19 cellular contexts compared by ENCODE assay signal in the genomic region with DNA sequence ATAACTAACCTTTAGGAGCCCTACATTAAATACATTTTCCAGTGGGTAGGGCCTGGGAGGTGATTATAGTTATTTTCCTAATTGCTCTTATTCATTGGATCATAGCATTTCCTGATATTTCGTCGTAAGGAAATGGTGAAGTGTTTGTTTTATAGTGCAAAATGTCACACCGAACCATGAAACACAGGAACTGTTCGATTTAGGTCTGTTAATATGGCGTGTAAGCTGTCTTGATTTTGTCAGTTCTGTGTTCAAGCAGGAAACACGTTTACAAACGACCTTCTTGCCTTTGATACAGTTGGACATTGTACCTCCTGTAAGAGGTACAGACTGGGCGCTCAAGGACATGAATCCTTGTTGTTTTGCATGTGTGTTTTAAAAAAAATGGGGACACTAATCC. TPM values are rescaled to one million over a fixed set of nuclear protein-coding genes. Genes with fewer than 3 reads are reported as not detected.
"Had no signal": no experiment of that assay in that cellular context is flagged by ENCODE, and none has a peak within 500 bp of the region (broad histone marks: within the 10 kb centered on the region; RNA-seq: fewer than 3 reads in every experiment).

No MANE protein-coding gene starts in this region.

- H3K4me1 ChIP-seq: prostate gland, testis had no signal

- H3K27me3 Mint-ChIP-seq: activated CD4-positive, alpha-beta memory T cell treated with anti-CD3 and anti-CD28 coated beads, Interleukin-2, amount 10 ng/mL, durations not matched to agents 7 days and 5 days; memory B cell; natural killer cell treated with Interleukin-12 subunit alpha and Interleukin-12 subunit beta and Interleukin-15 and Interleukin-18, amount 100 ng/mL, for 72 hours had no signal

- H3K36me3 ChIP-seq: prostate gland had no signal

- H3K9me3 ChIP-seq: heart right ventricle, prostate gland, right lobe of liver, testis had no signal

- H3K4me3 ChIP-seq: cardiac muscle cell, heart right ventricle, prostate gland, right lobe of liver, testis had no signal

- H3K4me3 Mint-ChIP-seq: activated CD4-positive, alpha-beta memory T cell treated with anti-CD3 and anti-CD28 coated beads, Interleukin-2, amount 10 ng/mL, durations not matched to agents 7 days and 5 days; memory B cell; natural killer cell treated with Interleukin-12 subunit alpha and Interleukin-12 subunit beta and Interleukin-15 and Interleukin-18, amount 100 ng/mL, for 72 hours; T-helper 2 cell treated with Interferon-gamma antibody and Interleukin-4, amounts not matched to agents 5 μg/mL and 100 μg/mL, for 36 hours had no signal

- H3K27me3 ChIP-seq: cardiac muscle cell, heart right ventricle, right lobe of liver, testis had no signal

- DNase-seq: activated CD4-positive, alpha-beta memory T cell treated with anti-CD3 and anti-CD28 coated beads, Interleukin-2, amount 10 ng/mL, durations not matched to agents 7 days and 5 days; activated CD4-positive, CD25-positive, alpha-beta regulatory T cell treated with anti-CD3 and anti-CD28 coated beads, Interleukin-2, amount 50 U/mL, for 72 hours; activated CD8-positive, alpha-beta memory T cell treated with anti-CD3 and anti-CD28 coated beads, Interleukin-2, amount 50 U/mL, for 48 hours; activated effector memory CD4-positive, alpha-beta T cell treated with Interleukin-2 at 50 U/mL for 16 hours; heart right ventricle; occipital lobe; right lobe of liver; stimulated activated CD4-positive, alpha-beta T cell treated with anti-CD3 and anti-CD28 coated beads, Interleukin-1b, Interleukin-23, amount 100 ng/mL, for 48 hours; stimulated activated naive CD4-positive, alpha-beta T cell treated with Interleukin-2 at 50 U/mL for 16 hours; testis had no signal

- ATAC-seq: left lobe of liver; natural killer cell treated with Interleukin-12 subunit alpha and Interleukin-12 subunit beta and Interleukin-15 and Interleukin-18, amount 100 ng/mL, for 72 hours had no signal

- H3K27ac Mint-ChIP-seq: activated CD4-positive, alpha-beta memory T cell treated with anti-CD3 and anti-CD28 coated beads, Interleukin-2, amount 10 ng/mL, durations not matched to agents 7 days and 5 days; memory B cell; T-helper 2 cell treated with Interferon-gamma antibody and Interleukin-4, amounts not matched to agents 5 μg/mL and 100 μg/mL, for 36 hours had no signal

- H3K9me3 Mint-ChIP-seq: activated CD4-positive, alpha-beta memory T cell treated with anti-CD3 and anti-CD28 coated beads, Interleukin-2, amount 10 ng/mL, durations not matched to agents 7 days and 5 days; memory B cell; natural killer cell treated with Interleukin-12 subunit alpha and Interleukin-12 subunit beta and Interleukin-15 and Interleukin-18, amount 100 ng/mL, for 72 hours; T-helper 2 cell treated with Interferon-gamma antibody and Interleukin-4, amounts not matched to agents 5 μg/mL and 100 μg/mL, for 36 hours had no signal

- FAIRE-seq: colon, frontal cortex had no signal

- H3K27ac ChIP-seq: cardiac muscle cell, prostate gland, right lobe of liver, testis had no signal

RNA-seq across cellular contexts. Expression of gene IL2RA, which starts 41.4 kb away (rescaled TPM):
- total RNA-seq: cardiac muscle cell, fibroblast of lung, frontal cortex, occipital lobe had no signal
- polyA plus RNA-seq: cardiac muscle cell, fibroblast of lung had no signal
